In the genomic region with DNA sequence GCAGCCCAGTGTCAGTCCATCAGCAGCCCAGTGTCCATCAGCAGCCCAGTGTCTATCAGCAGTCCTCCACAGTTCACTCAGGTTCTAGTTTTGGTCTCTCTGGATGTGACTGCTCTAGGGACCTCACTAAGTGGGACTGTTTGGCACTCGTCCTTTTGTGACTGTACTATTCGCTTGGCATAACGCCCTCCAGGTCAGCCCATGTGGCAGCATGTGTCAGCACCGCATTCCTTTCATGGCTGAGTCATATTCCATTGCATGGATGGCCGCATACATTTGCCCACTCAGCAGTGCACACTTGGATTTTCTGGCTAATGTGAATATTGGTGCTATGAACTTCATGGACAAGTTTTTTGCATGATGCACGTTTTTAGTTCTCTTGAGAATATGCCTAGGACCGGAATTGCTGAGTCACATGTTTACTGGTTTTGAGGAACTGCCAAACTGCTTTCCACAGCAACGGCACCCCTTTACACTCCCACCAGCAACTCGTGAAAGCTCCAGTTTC, we compare ENCODE assay signal across 8 cellular contexts. TPM values are rescaled to one million over a fixed set of nuclear protein-coding genes. Genes with fewer than 3 reads are reported as not detected.
A peak's percentile ranks its signal among the peaks of the same experiment; 100 is the strongest.
DNase-seq lines count a peak whose midpoint lies in the region; ATAC-seq and TF ChIP-seq lines count a peak whose summit lies in the region.

No MANE protein-coding gene starts in this region.

- no peak overlapping the region for H3K4me3 ChIP-seq in Peyer's patch

- no peaks in the 10 kb centered on the region for H3K9me3 ChIP-seq in Peyer's patch

- DNase-seq in GM03348 (ENCODE audit: low spot score): peak; percentile 89
- DNase-seq in Peyer's patch: peak in 2 of 3 donors; percentile 34 to 43
- DNase-seq in fibroblast of gingiva (ENCODE audit: low read depth): peak; percentile 88
- DNase-seq in posterior vena cava (ENCODE audit: low spot score): peak; percentile 82
- no peak for DNase-seq in NCI-H1694 treated with DMSO at 0.1 percent for 48 hours (lab: John Stamatoyannopoulos, UW)

- no peak for TF ChIP-seq POLR2A in Peyer's patch (IDR thresholded peaks at IDR 0.05)

- TF ChIP-seq CTCF in Peyer's patch (IDR thresholded peaks at IDR 0.05): no peak

- H3K36me3 ChIP-seq in Peyer's patch: no peaks in the 10 kb centered on the region

- no peaks in the 10 kb centered on the region for H3K4me1 ChIP-seq in Peyer's patch

- H3K27me3 ChIP-seq in Peyer's patch: no peaks in the 10 kb centered on the region

- intact Hi-C loops in posterior vena cava (cut with DNase I): no loop called here

- no peak overlapping the region for H3K27ac ChIP-seq in Peyer's patch

- no peak for ATAC-seq in GM18520 (IDR thresholded peaks at IDR 0.05; ENCODE audit: unreplicated experiment)
- no peak for ATAC-seq in GM19395 (IDR thresholded peaks at IDR 0.05; ENCODE audit: unreplicated experiment)
- no peak for ATAC-seq in HG03025 (IDR thresholded peaks at IDR 0.05; ENCODE audit: low FRiP score, unreplicated experiment)

RNA-seq across cellular contexts. Expression of a gene that starts 16.4 kb away (rescaled TPM):
- total RNA-seq in Peyer's patch (1 to 10 TPM in 2 of 4 donors, not detected in 2; 2.8 to 2.9 TPM), posterior vena cava (under 1 TPM; 0.86 to 0.88 TPM)

RNA-seq across cellular contexts. Expression of a gene that starts 18.3 kb away (rescaled TPM):
- total RNA-seq in Peyer's patch (not detected), posterior vena cava (not detected)

RNA-seq across cellular contexts. Expression of a gene that starts 22.8 kb away (rescaled TPM):
- not detected for total RNA-seq in Peyer's patch
- not detected for total RNA-seq in posterior vena cava
